Comparison of ENCODE assay signal across 25 cellular contexts in genomic region chr11:17410606-17411379, GRCh38. TPM values are rescaled to one million over a fixed set of nuclear protein-coding genes. Genes with fewer than 3 reads are reported as not detected.
A peak's percentile ranks its signal among the peaks of the same experiment; 100 is the strongest.
DNase-seq lines count a peak whose midpoint lies in the region; ATAC-seq and TF ChIP-seq lines count a peak whose summit lies in the region.
"Had no signal": no experiment of that assay in that cellular context is flagged by ENCODE, and none has a peak within 500 bp of the region (broad histone marks: within the 10 kb centered on the region; RNA-seq: fewer than 3 reads in every experiment).

No MANE protein-coding gene starts in this region.

- H3K4me1 ChIP-seq in heart left ventricle (peaks cover 0 to 33% (median 10%) of the 10 kb centered on the region in 12 donors), adrenal gland (replicated peaks in 1 of 2) (peaks cover 0 to 10% of the 10 kb centered on the region in 2 donors), upper lobe of left lung (peaks cover 31 to 47% (median 33%) of the 10 kb centered on the region in 4 donors)
- H3K4me1 ChIP-seq: parathyroid adenoma had no signal

- H3K27ac ChIP-seq in heart left ventricle = peak overlapping the region in 3 of 12 donors; percentile 19 to 59 (median 34)
- peak overlapping the region in 1 of 5 donors; percentile 69 for H3K27ac ChIP-seq in adrenal gland
- H3K27ac ChIP-seq in upper lobe of left lung = peak overlapping the region in 3 of 4 donors; percentile 44 to 74 (median 70)
- H3K27ac ChIP-seq: parathyroid adenoma, PC-9, thyroid gland had no signal

- H3K4me1 Mint-ChIP-seq in activated T-helper 1 cell treated with anti-CD3 and anti-CD28 coated beads, Interleukin-12 subunit alpha, Interleukin-12 subunit beta, Interleukin-2, Interleukin-4 antibody, amounts not matched to agents 30 ng/mL and 10 ng/mL and 1 ng/mL, durations not matched to agents 14 hours and 24 hours and 36 hours (ENCODE audit: low read depth) = peaks cover 23% of the 10 kb centered on the region
- H3K4me1 Mint-ChIP-seq: memory B cell, naive B cell had no signal

- H3K9me3 ChIP-seq in heart left ventricle (no peaks in the 10 kb centered on the region), adrenal gland (replicated peaks in 1 of 3) (no peaks in the 10 kb centered on the region), upper lobe of left lung (no peaks in the 10 kb centered on the region)
- H3K9me3 ChIP-seq: gastrocnemius medialis, thyroid gland had no signal

- ATAC-seq in heart left ventricle (peak in 3 of 4 donors; percentile 6 to 71 (median 60)), left ventricle myocardium superior (no peak), upper lobe of left lung (ENCODE audit: low FRiP score in 2 of 2) (no peak)
- ATAC-seq: gastrocnemius medialis had no signal

- H3K9me3 Mint-ChIP-seq in activated T-helper 1 cell treated with anti-CD3 and anti-CD28 coated beads, Interleukin-12 subunit alpha, Interleukin-12 subunit beta, Interleukin-2, Interleukin-4 antibody, amounts not matched to agents 30 ng/mL and 10 ng/mL and 1 ng/mL, durations not matched to agents 14 hours and 24 hours and 36 hours = no peaks in the 10 kb centered on the region
- H3K9me3 Mint-ChIP-seq: activated CD4-positive, alpha-beta T cell treated with anti-CD3 and anti-CD28 coated beads, Interleukin-2, amount 10 ng/mL, durations not matched to agents 24 days and 14 days; memory B cell had no signal

- intact Hi-C loops in heart left ventricle (cut with DNase I) = no loop called here
- intact Hi-C loops in left ventricle myocardium superior (cut with micrococcal nuclease) = no loop called here
- intact Hi-C loops in adrenal gland (cut with DNase I) = no loop called here
- intact Hi-C loops in activated T-helper 1 cell treated with anti-CD3 and anti-CD28 coated beads, Interleukin-12 subunit alpha, Interleukin-12 subunit beta, Interleukin-2, Interleukin-4 antibody, amounts not matched to agents 30 ng/mL and 10 ng/mL and 1 ng/mL, durations not matched to agents 14 hours and 24 hours and 36 hours (cut with micrococcal nuclease) = no loop called here

- DNase-seq in heart left ventricle (peak in 3 of 5 donors; percentile 41 to 74 (median 44)), left ventricle myocardium superior (no peak), adrenal gland (peak in 6 of 7 donors; percentile 31 to 83 (median 48)), mucosa of gallbladder (ENCODE audit: low spot score) (peak; percentile 76), upper lobe of left lung (peak in 1 of 2 donors; percentile 49), 8988T (no peak), foreskin melanocyte (no peak)
- no peak for DNase-seq in activated T-helper 1 cell treated with anti-CD3 and anti-CD28 coated beads, Interleukin-12 subunit alpha, Interleukin-12 subunit beta, Interleukin-2, Interleukin-4 antibody, amounts not matched to agents 30 ng/mL and 10 ng/mL and 1 ng/mL, durations not matched to agents 14 hours and 24 hours and 36 hours (ENCODE audit: low spot score)
- DNase-seq: activated CD4-positive, alpha-beta T cell treated with anti-CD3 and anti-CD28 coated beads, Interleukin-2, amount 10 ng/mL, durations not matched to agents 24 days and 14 days; activated CD8-positive, alpha-beta memory T cell treated with anti-CD3 and anti-CD28 coated beads, Interleukin-2, amount 50 U/mL, for 4 hours; activated effector memory CD4-positive, alpha-beta T cell treated with Interleukin-2 at 50 U/mL for 16 hours; amniotic stem cell; gastrocnemius medialis; Karpas-422; naive B cell; NCI-H2171; NCI-H82; PC-9; stimulated activated CD4-positive, alpha-beta T cell treated with anti-CD3 and anti-CD28 coated beads, Interleukin-1b, Interleukin-23, amount 100 ng/mL, for 48 hours; stimulated activated naive CD4-positive, alpha-beta T cell; T-helper 1 cell; thyroid gland had no signal

- H3K4me3 ChIP-seq in heart left ventricle = no peak overlapping the region
- no peak overlapping the region for H3K4me3 ChIP-seq in adrenal gland
- no peak overlapping the region for H3K4me3 ChIP-seq in upper lobe of left lung
- H3K4me3 ChIP-seq: gastrocnemius medialis, PC-9, thyroid gland had no signal

- no peak overlapping the region for H3K4me3 Mint-ChIP-seq in activated T-helper 1 cell treated with anti-CD3 and anti-CD28 coated beads, Interleukin-12 subunit alpha, Interleukin-12 subunit beta, Interleukin-2, Interleukin-4 antibody, amounts not matched to agents 30 ng/mL and 10 ng/mL and 1 ng/mL, durations not matched to agents 14 hours and 24 hours and 36 hours
- H3K4me3 Mint-ChIP-seq: activated CD4-positive, alpha-beta T cell treated with anti-CD3 and anti-CD28 coated beads, Interleukin-2, amount 10 ng/mL, durations not matched to agents 24 days and 14 days; memory B cell had no signal

- peaks cover 10% of the 10 kb centered on the region for H3K27me3 Mint-ChIP-seq in activated T-helper 1 cell treated with anti-CD3 and anti-CD28 coated beads, Interleukin-12 subunit alpha, Interleukin-12 subunit beta, Interleukin-2, Interleukin-4 antibody, amounts not matched to agents 30 ng/mL and 10 ng/mL and 1 ng/mL, durations not matched to agents 14 hours and 24 hours and 36 hours (ENCODE audit: insufficient read depth)

- H3K36me3 ChIP-seq in heart left ventricle (no peaks in the 10 kb centered on the region), adrenal gland (replicated peaks in 1 of 2) (no peaks in the 10 kb centered on the region), upper lobe of left lung (no peaks in the 10 kb centered on the region)
- H3K36me3 ChIP-seq: gastrocnemius medialis, thyroid gland had no signal

- TF ChIP-seq POLR2A in heart left ventricle (IDR thresholded peaks at IDR 0.05) (peak in 1 of 2 donors; percentile 14), adrenal gland (IDR thresholded peaks at IDR 0.05) (no peak), upper lobe of left lung (IDR thresholded peaks at IDR 0.05) (no peak)

- WGBS in heart left ventricle, 4 donors = 46 to 55% (median 51%) methylated on average over 11 of the region's 11 CpGs
- WGBS in adrenal gland, 4 donors = 52 to 56% (median 54%) methylated on average over 11 of the region's 11 CpGs
- 36 to 44% methylated on average over 11 of the region's 11 CpGs for WGBS in upper lobe of left lung, 2 donors

- peaks cover 1% of the 10 kb centered on the region for H3K36me3 Mint-ChIP-seq in activated T-helper 1 cell treated with anti-CD3 and anti-CD28 coated beads, Interleukin-12 subunit alpha, Interleukin-12 subunit beta, Interleukin-2, Interleukin-4 antibody, amounts not matched to agents 30 ng/mL and 10 ng/mL and 1 ng/mL, durations not matched to agents 14 hours and 24 hours and 36 hours (ENCODE audit: low read depth)
- H3K36me3 Mint-ChIP-seq: memory B cell, naive B cell had no signal

- H3K27me3 ChIP-seq in heart left ventricle (no peaks in the 10 kb centered on the region), adrenal gland (no peaks in the 10 kb centered on the region), upper lobe of left lung (no peaks in the 10 kb centered on the region)
- H3K27me3 ChIP-seq: gastrocnemius medialis, thyroid gland had no signal

- TF ChIP-seq CTCF in heart left ventricle (IDR thresholded peaks at IDR 0.05) (no peak), adrenal gland (IDR thresholded peaks at IDR 0.05) (no peak), upper lobe of left lung (IDR thresholded peaks at IDR 0.05) (no peak)

- no peak overlapping the region for H3K27ac Mint-ChIP-seq in activated T-helper 1 cell treated with anti-CD3 and anti-CD28 coated beads, Interleukin-12 subunit alpha, Interleukin-12 subunit beta, Interleukin-2, Interleukin-4 antibody, amounts not matched to agents 30 ng/mL and 10 ng/mL and 1 ng/mL, durations not matched to agents 14 hours and 24 hours and 36 hours
- H3K27ac Mint-ChIP-seq: activated CD4-positive, alpha-beta T cell treated with anti-CD3 and anti-CD28 coated beads, Interleukin-2, amount 10 ng/mL, durations not matched to agents 24 days and 14 days; memory B cell had no signal

- TF ChIP-seq EP300 in upper lobe of left lung (IDR thresholded peaks at IDR 0.05) = peak in 2 of 4 donors; percentile 81 to 98

RNA-seq across cellular contexts. Expression of gene KCNJ11, which starts 22.3 kb away (rescaled TPM):
- total RNA-seq in heart left ventricle (10 to 100 TPM; 11.5 to 32.4 (median 17.6) TPM), left ventricle myocardium superior (29.2 TPM), adrenal gland (1 to 10 TPM in 6 of 8 donors, under 1 TPM in 2; 0.17 to 3.2 (median 1.8) TPM), mucosa of gallbladder (11.9 TPM), upper lobe of left lung (1 to 10 TPM; 2.6 to 9.5 (median 5.7) TPM)
- polyA plus RNA-seq in heart left ventricle (10 to 100 TPM; 14.8 to 22.3 TPM), adrenal gland (1 to 10 TPM in 1 of 3 donors, under 1 TPM in 2; 0.27 to 1.6 (median 0.35) TPM)
- 1.4 and 1.6 TPM in 2 replicates for total RNA-seq in activated T-helper 1 cell treated with anti-CD3 and anti-CD28 coated beads, Interleukin-12 subunit alpha, Interleukin-12 subunit beta, Interleukin-2, Interleukin-4 antibody, amounts not matched to agents 30 ng/mL and 10 ng/mL and 1 ng/mL, durations not matched to agents 14 hours and 24 hours and 36 hours
- total RNA-seq: Daoy had no signal

RNA-seq across cellular contexts. Expression of gene NCR3LG1, which starts 59.2 kb away (rescaled TPM):
- total RNA-seq in heart left ventricle = 1 to 10 TPM in 6 of 9 donors, under 1 TPM in 3; 0.70 to 4.0 (median 1.6) TPM
- polyA plus RNA-seq in heart left ventricle = 1 to 10 TPM in 1 of 2 donors, under 1 TPM in 1; 0.27 to 1.3 TPM
- 0.55 TPM for total RNA-seq in left ventricle myocardium superior
- total RNA-seq in adrenal gland = 1 to 10 TPM in 7 of 8 donors, under 1 TPM in 1; 0.76 to 7.3 (median 1.4) TPM
- 1 to 10 TPM in 1 of 3 donors, under 1 TPM in 2; 0.13 to 3.6 (median 0.32) TPM for polyA plus RNA-seq in adrenal gland
- total RNA-seq in mucosa of gallbladder = 8.2 TPM
- total RNA-seq in upper lobe of left lung = 1 to 10 TPM; 3.6 to 7.6 (median 4.5) TPM
- 8.2 and 8.6 TPM in 2 replicates for total RNA-seq in activated T-helper 1 cell treated with anti-CD3 and anti-CD28 coated beads, Interleukin-12 subunit alpha, Interleukin-12 subunit beta, Interleukin-2, Interleukin-4 antibody, amounts not matched to agents 30 ng/mL and 10 ng/mL and 1 ng/mL, durations not matched to agents 14 hours and 24 hours and 36 hours

Comparison
In these comparisons a context has a peak if more than half of its experiments do, and no peak if none do; other contexts are left out.
1. ATAC-seq: peak in heart left ventricle (3 of 4); none in left ventricle myocardium superior (single experiment) and upper lobe of left lung (0 of 2).
2. DNase-seq: peak in heart left ventricle (3 of 5), adrenal gland (6 of 7) and mucosa of gallbladder (single experiment); none in left ventricle myocardium superior (single experiment), activated T-helper 1 cell treated with anti-CD3 and anti-CD28 coated beads, Interleukin-12 subunit alpha, Interleukin-12 subunit beta, Interleukin-2, Interleukin-4 antibody, amounts not matched to agents 30 ng/mL and 10 ng/mL and 1 ng/mL, durations not matched to agents 14 hours and 24 hours and 36 hours (single experiment), 8988T (single experiment) and foreskin melanocyte (single experiment).